ENCODE assay signal across 21 cellular contexts in the genomic region with DNA sequence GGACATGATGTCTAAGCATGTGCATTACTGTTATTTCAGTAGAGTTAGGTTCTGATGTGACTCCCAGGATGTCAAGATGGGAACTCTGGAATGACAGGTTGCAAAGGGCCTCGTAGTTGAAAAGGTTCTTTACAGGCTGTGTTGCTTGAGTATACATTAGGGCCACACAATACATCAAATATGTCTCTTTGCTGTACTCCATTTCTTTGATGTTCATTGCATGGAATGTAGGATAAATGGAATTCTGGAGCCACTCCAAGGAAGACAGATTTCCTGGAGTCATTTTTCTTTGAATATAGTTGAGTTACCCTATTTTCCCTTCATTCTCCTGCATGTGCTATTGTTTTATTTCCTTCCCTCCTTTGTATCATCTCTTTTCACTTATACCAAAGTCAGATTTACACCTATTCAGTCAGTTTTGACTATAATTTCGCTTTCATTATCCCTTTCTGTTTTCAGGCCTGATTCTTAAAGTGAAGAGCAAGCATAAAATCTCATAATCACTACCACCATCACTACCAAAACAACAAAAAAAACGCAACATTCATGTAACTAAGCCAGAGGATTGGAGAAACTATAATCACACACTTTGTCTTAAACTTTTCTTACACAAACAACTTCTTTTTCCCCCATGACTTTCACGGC.
"Had no signal": no experiment of that assay in that cellular context is flagged by ENCODE, and none has a peak within 500 bp of the region (broad histone marks: within the 10 kb centered on the region; RNA-seq: fewer than 3 reads in every experiment).

No MANE protein-coding gene starts in this region.

- H3K4me3 ChIP-seq: cardiac muscle cell, colonic mucosa, gastrocnemius medialis, heart right ventricle, pancreas, upper lobe of right lung had no signal

- ATAC-seq: gastrocnemius medialis; heart right ventricle; left lobe of liver; pancreas; stimulated activated naive CD8-positive, alpha-beta T cell treated with anti-CD3 and anti-CD28 coated beads, Interleukin-15, Interleukin-2, amounts not matched to agents 100 U/mL and 50 U/mL, for 24 hours; upper lobe of right lung had no signal

- H3K27ac ChIP-seq: cardiac muscle cell, colonic mucosa, gastrocnemius medialis, heart right ventricle, pancreas, upper lobe of right lung had no signal

- H3K27me3 Mint-ChIP-seq: activated CD4-positive, alpha-beta memory T cell treated with anti-CD3 and anti-CD28 coated beads for 36 hours; activated naive CD8-positive, alpha-beta T cell treated with anti-CD3 and anti-CD28 coated beads, Interleukin-2, amount 10 ng/mL, durations not matched to agents 7 days and 5 days; memory B cell had no signal

- H3K4me1 ChIP-seq: colonic mucosa, gastrocnemius medialis, heart right ventricle, upper lobe of right lung had no signal

- H3K9me3 ChIP-seq: colonic mucosa, gastrocnemius medialis, heart right ventricle, pancreas, upper lobe of right lung had no signal

- H3K36me3 Mint-ChIP-seq: activated CD4-positive, alpha-beta memory T cell treated with anti-CD3 and anti-CD28 coated beads for 36 hours; activated naive CD8-positive, alpha-beta T cell treated with anti-CD3 and anti-CD28 coated beads, Interleukin-2, amount 10 ng/mL, durations not matched to agents 7 days and 5 days; memory B cell had no signal

- H3K27ac Mint-ChIP-seq: activated CD4-positive, alpha-beta memory T cell treated with anti-CD3 and anti-CD28 coated beads for 36 hours; activated naive CD8-positive, alpha-beta T cell treated with anti-CD3 and anti-CD28 coated beads, Interleukin-2, amount 10 ng/mL, durations not matched to agents 7 days and 5 days; memory B cell; nephron progenitor cell had no signal

- DNase-seq: activated CD4-positive, alpha-beta memory T cell treated with anti-CD3 and anti-CD28 coated beads for 36 hours; activated CD4-positive, alpha-beta T cell treated with anti-CD3 and anti-CD28 coated beads for 1 hour; activated gamma-delta T cell treated with Interleukin-2 at 50 U/mL for 16 hours; activated naive CD8-positive, alpha-beta T cell treated with anti-CD3 and anti-CD28 coated beads, Interleukin-2, amount 10 ng/mL, durations not matched to agents 7 days and 5 days; activated T-cell treated with anti-CD3 and anti-CD28 coated beads, Interleukin-2, amount 50 U/mL, for 48 hours; anterior cingulate cortex; colonic mucosa; effector CD4-positive, alpha-beta T cell; gastrocnemius medialis; heart right ventricle; islet precursor cell; nephron progenitor cell; pancreas; stimulated activated CD4-positive, alpha-beta T cell treated with anti-CD3 and anti-CD28 coated beads, Interleukin-4, amount 100 ng/mL, for 1 hour; stimulated activated CD8-positive, alpha-beta memory T cell treated with anti-CD3 and anti-CD28 coated beads, Interleukin-4, amount 100 ng/mL, for 48 hours; stimulated activated naive CD8-positive, alpha-beta T cell treated with anti-CD3 and anti-CD28 coated beads, Interleukin-15, Interleukin-2, amounts not matched to agents 100 U/mL and 50 U/mL, for 24 hours; T-helper 9 cell; upper lobe of right lung had no signal

- H3K4me3 Mint-ChIP-seq: activated CD4-positive, alpha-beta memory T cell treated with anti-CD3 and anti-CD28 coated beads for 36 hours; activated naive CD8-positive, alpha-beta T cell treated with anti-CD3 and anti-CD28 coated beads, Interleukin-2, amount 10 ng/mL, durations not matched to agents 7 days and 5 days; memory B cell; nephron progenitor cell had no signal

- H3K27me3 ChIP-seq: cardiac muscle cell, colonic mucosa, gastrocnemius medialis, heart right ventricle, pancreas, upper lobe of right lung had no signal

- H3K9me3 Mint-ChIP-seq: activated CD4-positive, alpha-beta memory T cell treated with anti-CD3 and anti-CD28 coated beads for 36 hours; activated naive CD8-positive, alpha-beta T cell treated with anti-CD3 and anti-CD28 coated beads, Interleukin-2, amount 10 ng/mL, durations not matched to agents 7 days and 5 days; memory B cell; nephron progenitor cell had no signal

- FAIRE-seq: pancreas had no signal

- H3K4me1 Mint-ChIP-seq: activated naive CD8-positive, alpha-beta T cell treated with anti-CD3 and anti-CD28 coated beads, Interleukin-2, amount 10 ng/mL, durations not matched to agents 7 days and 5 days had no signal

- H3K36me3 ChIP-seq: cardiac muscle cell, colonic mucosa, gastrocnemius medialis, heart right ventricle, pancreas, upper lobe of right lung had no signal
